22 cellular contexts compared by ENCODE assay signal in the genomic region with DNA sequence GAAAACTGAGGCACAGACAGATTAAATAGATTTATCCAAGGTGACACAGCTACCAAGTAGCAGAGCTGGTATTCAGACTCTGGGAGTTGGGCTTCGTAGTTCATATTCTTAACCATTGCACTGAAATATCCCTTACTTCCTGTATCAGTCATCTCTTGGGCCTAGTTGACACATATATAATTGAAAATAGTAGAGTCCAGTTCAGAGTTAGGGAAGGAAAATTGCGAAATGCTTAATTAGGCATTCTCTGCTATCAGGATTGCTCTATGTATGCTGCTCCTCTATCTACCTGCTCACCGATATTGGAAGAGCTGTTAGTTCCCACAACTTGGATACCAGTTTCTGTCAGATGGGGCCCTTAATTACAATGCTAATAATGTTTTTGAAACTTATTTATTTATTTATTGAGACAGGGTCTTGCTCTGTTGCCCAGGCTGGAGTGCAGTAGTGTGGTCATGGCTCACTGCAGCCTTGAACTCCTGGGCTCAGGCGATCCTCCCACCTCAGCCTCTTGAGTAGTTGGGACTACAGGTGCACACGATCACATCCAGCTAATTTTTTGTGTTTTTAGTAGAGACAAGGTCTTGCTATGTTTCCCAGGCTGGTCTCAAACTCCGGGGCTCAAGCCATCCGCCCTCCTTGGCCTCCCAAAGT.
"Had no signal": no experiment of that assay in that cellular context is flagged by ENCODE, and none has a peak within 500 bp of the region (broad histone marks: within the 10 kb centered on the region; RNA-seq: fewer than 3 reads in every experiment).

No MANE protein-coding gene starts in this region.

- H3K4me2 ChIP-seq: smooth muscle cell had no signal

- DNase-seq: activated CD4-positive, alpha-beta T cell treated with anti-CD3 and anti-CD28 coated beads for 36 hours; activated CD4-positive, alpha-beta T cell treated with anti-CD3 and anti-CD28 coated beads, Interleukin-2, amount 50 U/mL, for 4 hours; activated CD8-positive, alpha-beta memory T cell treated with anti-CD3 and anti-CD28 coated beads for 24 hours; activated CD8-positive, alpha-beta memory T cell treated with anti-CD3 and anti-CD28 coated beads, Interleukin-2, amount 50 U/mL, for 4 hours; activated T-cell treated with anti-CD3 and anti-CD28 coated beads, Interleukin-2, amount 50 U/mL, for 24 hours; adrenal gland; brain microvascular endothelial cell; caudate nucleus; dermis blood vessel endothelial cell; effector CD8-positive, alpha-beta T cell; foreskin keratinocyte; kidney; lower lobe of right lung; naive thymus-derived CD4-positive, alpha-beta T cell; sigmoid colon; stimulated activated CD4-positive, alpha-beta T cell treated with anti-CD3 and anti-CD28 coated beads, Interleukin-15, amount 100 ng/mL, for 24 hours; stimulated activated naive B cell treated with anti-CD40 and anti-IgM and Interleukin-4, amounts not matched to agents 10 μg/mL and 1 μg/mL and 100 μg/mL, for 72 hours; transverse colon; uterus had no signal

- FAIRE-seq: kidney had no signal

- H3K27ac ChIP-seq: adrenal gland, ascending aorta, brain microvascular endothelial cell, foreskin keratinocyte, lower lobe of right lung, sigmoid colon, transverse colon, uterus had no signal

- H3K36me3 ChIP-seq: uterus had no signal

- H3K27me3 ChIP-seq: adrenal gland, ascending aorta, brain microvascular endothelial cell, foreskin keratinocyte, sigmoid colon, transverse colon, uterus had no signal

- H3K4me1 ChIP-seq: ascending aorta, foreskin keratinocyte, lower lobe of right lung, uterus had no signal

- H3K9me3 ChIP-seq: adrenal gland, ascending aorta, lower lobe of right lung, sigmoid colon, transverse colon, uterus had no signal

- H3K4me3 ChIP-seq: adrenal gland, ascending aorta, lower lobe of right lung, sigmoid colon, smooth muscle cell, transverse colon, uterus had no signal

- ATAC-seq: activated CD4-positive, alpha-beta T cell treated with anti-CD3 and anti-CD28 coated beads for 36 hours; activated T-helper 17 cell treated with anti-CD3 and anti-CD28 coated beads, Interleukin-2, amount 50 U/mL, for 72 hours; foreskin keratinocyte; lower lobe of right lung; naive thymus-derived CD4-positive, alpha-beta T cell; stimulated activated naive B cell treated with anti-CD40 and anti-IgM and Interleukin-4, amounts not matched to agents 10 μg/mL and 1 μg/mL and 100 μg/mL, for 72 hours had no signal
